Comparison of ENCODE assay signal across 8 cellular contexts in genomic region chr3:155744626-155745324, GRCh38. TPM values are rescaled to one million over a fixed set of nuclear protein-coding genes. Genes with fewer than 3 reads are reported as not detected.
DNase-seq lines count a peak whose midpoint lies in the region; ATAC-seq and TF ChIP-seq lines count a peak whose summit lies in the region.

PLCH1 (minus strand) TSS chr3:155745071; CDS start chr3:155704224, 40,847 bp downstream.

- H3K4me1 Mint-ChIP-seq in T-helper 17 cell: peaks cover 19% of the 10 kb centered on the region

- in situ Hi-C loops in brain microvascular endothelial cell (cut with HindIII; ENCODE audit: low pct_ligation_motif_present, low sequenced_read_pairs): no loop called here

- ATAC-seq in HG02588 (IDR thresholded peaks at IDR 0.05; ENCODE audit: unreplicated experiment): peak; percentile 64
- peak; percentile 74 for ATAC-seq in T-helper 17 cell

- WGBS in iPS DF 6.9 (ENCODE audit: insufficient coverage, insufficient read length): no CpG with 5 or more reads among the region's 33 CpGs

- no peaks in the 10 kb centered on the region for H3K27me3 ChIP-seq in brain microvascular endothelial cell (replicated peaks)
- H3K27me3 ChIP-seq in iPS DF 6.9 (ENCODE audit: control insufficient read depth, insufficient read depth, low read length): no peaks in the 10 kb centered on the region

- H3K4me3 ChIP-seq in brain microvascular endothelial cell (ENCODE audit: low read depth, low read length) (peak within 1 kb of the TSS; percentile 77), iPS DF 6.9 (ENCODE audit: low read length) (peak within 1 kb of the TSS; percentile 83), retinal pigment epithelial cell (ENCODE audit: low read length) (peak within 1 kb of the TSS; percentile 87)

- peak within 1 kb of the TSS; percentile 95 for H3K4me3 Mint-ChIP-seq in T-helper 17 cell

- peaks cover 42% of the 10 kb centered on the region for H3K27me3 Mint-ChIP-seq in T-helper 17 cell

- H3K9me3 ChIP-seq in T-helper 17 cell (ENCODE audit: control insufficient read depth, low read length, poor library complexity, severe bottlenecking): no peaks in the 10 kb centered on the region
- H3K9me3 ChIP-seq in iPS DF 6.9 (ENCODE audit: control insufficient read depth, insufficient read depth, low read length): no peaks in the 10 kb centered on the region

- DNase-seq in GF-D8 (lab: John Stamatoyannopoulos, UW) (peak; percentile 14), NCI-H1417 (lab: John Stamatoyannopoulos, UW) (peak; percentile 77 to 90 (median 89)), T-helper 17 cell (peak; percentile 14 to 28 (median 14)), brain microvascular endothelial cell (peak; percentile 47), iPS DF 6.9 (ENCODE audit: low read depth, low spot score) (peak; percentile 84), retinal pigment epithelial cell (ENCODE audit: low read depth) (peak; percentile 45), inferior parietal cortex (ENCODE audit: extremely low spot score) (no peak)

- peaks cover 3% of the 10 kb centered on the region for H3K4me1 ChIP-seq in iPS DF 6.9 (ENCODE audit: control insufficient read depth, insufficient read depth, low read length)

- TF ChIP-seq CTCF in brain microvascular endothelial cell (IDR thresholded peaks at IDR 0.05; ENCODE audit: low read depth, low read length, missing control alignments) (no peak), retinal pigment epithelial cell (conservative IDR thresholded peaks at IDR 0.05; ENCODE audit: low read depth, low read length) (no peak)

- peak within 1 kb of the TSS; percentile 94 for H3K27ac Mint-ChIP-seq in T-helper 17 cell

- H3K27ac ChIP-seq in brain microvascular endothelial cell (no peak within 1 kb of the TSS), iPS DF 6.9 (ENCODE audit: low read length) (no peak within 1 kb of the TSS)

- no peaks in the 10 kb centered on the region for H3K36me3 Mint-ChIP-seq in T-helper 17 cell (ENCODE audit: low read depth)

- H3K36me3 ChIP-seq in brain microvascular endothelial cell (replicated peaks) (no peaks in the 10 kb centered on the region), iPS DF 6.9 (ENCODE audit: control insufficient read depth, insufficient read depth, low read length) (no peaks in the 10 kb centered on the region)

RNA-seq across cellular contexts. Expression of gene PLCH1, which starts in this region (rescaled TPM):
- under 1 TPM; 0.15 to 0.83 TPM for total RNA-seq in T-helper 17 cell

Comparison
In these comparisons a context has a peak if more than half of its experiments do, and no peak if none do; other contexts are left out.
1. Peak in DNase-seq and ATAC-seq in T-helper 17 cell; RNA of the gene not detected or under 1 TPM.